In the genomic region with DNA sequence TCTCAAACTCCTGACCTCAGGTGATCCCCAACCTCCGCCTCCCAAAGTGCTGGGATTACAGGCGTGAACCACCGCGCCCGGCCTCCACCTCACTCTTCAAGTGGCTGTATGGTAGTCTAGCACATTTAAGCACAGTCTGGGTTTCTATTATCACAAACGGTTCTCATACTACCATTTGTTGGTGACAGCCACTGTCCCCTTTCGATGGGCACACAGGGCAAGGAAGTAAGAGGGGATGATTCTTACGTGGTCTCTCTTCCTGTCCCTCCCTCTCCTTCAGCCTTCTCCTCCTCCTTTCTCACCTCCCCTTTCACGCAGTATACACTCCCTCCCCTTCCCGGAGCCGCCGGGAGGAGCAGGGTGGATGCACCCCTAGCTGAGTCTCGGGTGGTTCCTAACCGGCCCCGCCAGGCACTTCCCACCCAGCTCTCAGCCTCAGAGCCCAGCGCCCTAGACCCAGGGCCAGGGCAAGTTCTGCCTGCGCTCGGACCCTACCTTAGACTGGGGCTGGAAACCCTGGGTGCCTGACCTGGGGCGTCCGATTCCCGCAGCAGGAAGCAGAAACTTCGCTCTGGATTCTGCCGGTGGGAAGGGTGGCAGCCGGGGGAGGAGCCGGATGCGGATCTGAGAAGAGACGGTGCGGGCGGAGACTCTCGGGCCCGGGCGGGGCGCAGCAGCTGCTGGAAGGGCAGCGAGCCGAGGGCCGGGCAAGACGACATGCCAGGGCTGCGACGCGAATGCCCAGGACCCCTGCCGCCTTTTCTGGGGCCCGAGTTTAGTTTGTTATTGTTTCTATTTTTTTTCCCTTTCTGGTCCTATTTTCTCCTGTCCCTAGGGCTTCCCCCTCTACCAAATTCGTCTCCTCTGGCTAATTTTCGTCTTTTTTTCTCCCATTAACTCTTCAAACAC, we compare ENCODE assay signal across 8 cellular contexts. TPM values are rescaled to one million over a fixed set of nuclear protein-coding genes. Genes with fewer than 3 reads are reported as not detected.
A peak's percentile ranks its signal among the peaks of the same experiment; 100 is the strongest.
DNase-seq lines count a peak whose midpoint lies in the region; TF ChIP-seq lines count a peak whose summit lies in the region.

A gene (minus strand): TSS at position 626 of the 909 bp plus-strand sequence. CDS start 5,062 bp downstream, outside the sequence.

- H3K27ac ChIP-seq in HEK293 (ENCODE audit: extremely low read depth, low read depth, low read length), result peak within 1 kb of the TSS; percentile 79
- peak within 1 kb of the TSS; percentile 92 to 95 for H3K27ac ChIP-seq in SK-N-SH (ENCODE audit: low read depth in 2 of 2, low read length in 1 of 2)

- DNase-seq in G401 (ENCODE audit: low spot score) (peak; percentile 74), NB4 (ENCODE audit: low read depth) (peak; percentile 82), SK-N-SH (peak; percentile 87), globus pallidus (ENCODE audit: low spot score) (peak; percentile 68), non-pigmented ciliary epithelial cell (ENCODE audit: low read depth) (peak; percentile 32)
- peak; percentile 73 for DNase-seq in activated naive CD4-positive, alpha-beta T cell treated with anti-CD3 and anti-CD28 coated beads, Interleukin-2, amount 50 U/mL, for 16 hours

- peak within 1 kb of the TSS; percentile 70 for H3K4me2 ChIP-seq in SK-N-SH

- TF ChIP-seq POLR2A in NB4 (IDR thresholded peaks at IDR 0.05; ENCODE audit: extremely low read depth, insufficient read length), result peak; percentile 36

- H3K4me1 ChIP-seq in HEK293 (ENCODE audit: control insufficient read depth, insufficient read depth, low read length) (peaks cover 16% of the 10 kb centered on the region), SK-N-SH (ENCODE audit: control insufficient read depth in 1 of 2, insufficient read depth in 2 of 2, low read depth in 1 of 2, low read length in 1 of 2) (peaks cover 0 to 17% of the 10 kb centered on the region in 2 experiments; a peak in 2 of 4 replicates)

- no peaks in the 10 kb centered on the region for H3K9me2 ChIP-seq in SK-N-SH

- TF ChIP-seq RAD21 in SK-N-SH (IDR thresholded peaks at IDR 0.05; ENCODE audit: low read length), result no peak

- CTCF ChIA-PET in HEK293 (lab: Yijun Ruan, JAX), result interaction anchor here (0.5 to 2.8 kb wide), 8 partner anchors 9 to 744 kb away, joined by 3 to 10 read pairs (median 4); a partner anchor contains a TSS
- CTCF ChIA-PET in SK-N-SH (lab: Yijun Ruan, JAX), result interaction anchor here (0.6 to 3.3 kb wide), 6 partner anchors 12 to 213 kb away, joined by 3 to 19 read pairs (median 4); no protein-coding TSS in a partner anchor

- TF ChIP-seq CTCF in HEK293 (tag by site-specific recombination; IDR thresholded peaks at IDR 0.05) (no peak), NB4 (IDR thresholded peaks at IDR 0.05; ENCODE audit: low read depth, low read length) (no peak), SK-N-SH (IDR thresholded peaks at IDR 0.05) (no peak), subcutaneous adipose tissue (IDR thresholded peaks at IDR 0.05; ENCODE audit: low read depth) (no peak)

- in situ Hi-C loops in G401 (cut with HindIII; ENCODE audit: low sequenced_read_pairs), result no loop called here

- peaks cover 28% of the 10 kb centered on the region for H3K79me2 ChIP-seq in SK-N-SH (ENCODE audit: insufficient read depth)

- no peaks in the 10 kb centered on the region for H4K20me1 ChIP-seq in SK-N-SH (ENCODE audit: insufficient read depth)

- peak within 1 kb of the TSS; percentile 99 for H2AFZ ChIP-seq in SK-N-SH (ENCODE audit: low read depth)

- H3K4me3 ChIP-seq in HEK293 (ENCODE audit: low read depth, low read length) (peak within 1 kb of the TSS; percentile 85), NB4 (ENCODE audit: low read depth, low read length) (peak within 1 kb of the TSS; percentile 75), SK-N-SH (ENCODE audit: low read depth in 2 of 2, low read length in 1 of 2) (peak within 1 kb of the TSS; percentile 60 to 85)

- peaks cover 18% of the 10 kb centered on the region for H3F3A ChIP-seq in SK-N-SH (replicated peaks; ENCODE audit: insufficient read depth)

- peak within 1 kb of the TSS; percentile 89 for H3K9ac ChIP-seq in SK-N-SH

- no peaks in the 10 kb centered on the region for H3K9me3 ChIP-seq in HEK293 (ENCODE audit: control insufficient read depth, insufficient read depth, low read depth, low read length)
- H3K9me3 ChIP-seq in SK-N-SH, result no peaks in the 10 kb centered on the region

- H3K27me3 ChIP-seq in SK-N-SH (ENCODE audit: insufficient read depth), result no peaks in the 10 kb centered on the region

- peaks cover 0 to 2% of the 10 kb centered on the region in 2 experiments; a peak in 1 of 3 replicates for H3K36me3 ChIP-seq in HEK293 (ENCODE audit: control insufficient read depth in 2 of 2, insufficient read depth in 1 of 2, low read length in 2 of 2)
- peaks cover 0 to 2% of the 10 kb centered on the region in 2 experiments for H3K36me3 ChIP-seq in SK-N-SH (replicated peaks in 1 of 2; ENCODE audit: control insufficient read depth in 1 of 2, insufficient read depth in 2 of 2, low read length in 1 of 2)

- POLR2A ChIA-PET in HEK293 (lab: Yijun Ruan, JAX), result interaction anchor here (0.6 to 3.1 kb wide), 12 partner anchors 9 to 394 kb away, joined by 3 to 32 read pairs (median 6); a partner anchor contains a TSS
- POLR2A ChIA-PET in SK-N-SH (lab: Yijun Ruan, JAX), result interaction anchor here (0.7 to 2.4 kb wide), 8 partner anchors 10 to 70 kb away, joined by 3 to 9 read pairs (median 4); a partner anchor contains a TSS

- WGBS in SK-N-SH (ENCODE audit: low lambda C conversion rate), result under 1% methylated on average over 35 of the region's 44 CpGs

- no peak; a peak in 1 of 4 replicates for TF ChIP-seq EP300 in SK-N-SH (IDR thresholded peaks at IDR 0.05; ENCODE audit: borderline replicate concordance in 1 of 2, low read depth in 1 of 2, low read length in 1 of 2)

TF ChIP-seq in HEK293, 187 proteins besides CTCF, POLR2A, EP300 and RAD21 (continues in another document):
- TF ChIP-seq, protein P1, sequence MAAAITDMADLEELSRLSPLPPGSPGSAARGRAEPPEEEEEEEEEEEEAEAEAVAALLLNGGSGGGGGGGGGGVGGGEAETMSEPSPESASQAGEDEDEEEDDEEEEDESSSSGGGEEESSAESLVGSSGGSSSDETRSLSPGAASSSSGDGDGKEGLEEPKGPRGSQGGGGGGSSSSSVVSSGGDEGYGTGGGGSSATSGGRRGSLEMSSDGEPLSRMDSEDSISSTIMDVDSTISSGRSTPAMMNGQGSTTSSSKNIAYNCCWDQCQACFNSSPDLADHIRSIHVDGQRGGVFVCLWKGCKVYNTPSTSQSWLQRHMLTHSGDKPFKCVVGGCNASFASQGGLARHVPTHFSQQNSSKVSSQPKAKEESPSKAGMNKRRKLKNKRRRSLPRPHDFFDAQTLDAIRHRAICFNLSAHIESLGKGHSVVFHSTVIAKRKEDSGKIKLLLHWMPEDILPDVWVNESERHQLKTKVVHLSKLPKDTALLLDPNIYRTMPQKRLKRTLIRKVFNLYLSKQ (tag by site-specific recombination; IDR thresholded peaks at IDR 0.05; ENCODE audit: borderline replicate concordance), result no peak

TF ChIP-seq in SK-N-SH, 30 proteins besides CTCF, POLR2A, EP300 and RAD21 (continues in another document):
- peak; percentile 68 for TF ChIP-seq TAF1 (IDR thresholded peaks at IDR 0.05; ENCODE audit: borderline replicate concordance, low read depth, low read length)
- peak; percentile 18; the same call in 1 of the 2 replicates for TF ChIP-seq NFIC (IDR thresholded peaks at IDR 0.05; ENCODE audit: borderline replicate concordance)
- TF ChIP-seq POLR2AphosphoS5 (IDR thresholded peaks at IDR 0.05; ENCODE audit: low read depth, low read length), result peak; percentile 97
- no peak for TF ChIP-seq RXRA (IDR thresholded peaks at IDR 0.05; ENCODE audit: borderline replicate concordance, low read depth)
- peak; percentile 0; the same call in 1 of the 2 replicates for TF ChIP-seq RCOR1 (IDR thresholded peaks at IDR 0.05; ENCODE audit: low read length)
- peak; percentile 51; the same call in 1 of the 2 replicates for TF ChIP-seq ELF1 (IDR thresholded peaks at IDR 0.05)
- TF ChIP-seq, protein P2, sequence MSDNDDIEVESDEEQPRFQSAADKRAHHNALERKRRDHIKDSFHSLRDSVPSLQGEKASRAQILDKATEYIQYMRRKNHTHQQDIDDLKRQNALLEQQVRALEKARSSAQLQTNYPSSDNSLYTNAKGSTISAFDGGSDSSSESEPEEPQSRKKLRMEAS (IDR thresholded peaks at IDR 0.05; ENCODE audit: low read depth), result peak; percentile 58
- TF ChIP-seq GATA2 (CRISPR knock-in tag; IDR thresholded peaks at IDR 0.05), result 0 out of 2 replicates have a peak, but pooled peaks have one; percentile 7
- peak; percentile 69 for TF ChIP-seq GABPA (IDR thresholded peaks at IDR 0.05; ENCODE audit: low read depth)
- TF ChIP-seq MEF2A (IDR thresholded peaks at IDR 0.05; ENCODE audit: borderline replicate concordance, low read depth), result no peak
- TF ChIP-seq, protein P3, sequence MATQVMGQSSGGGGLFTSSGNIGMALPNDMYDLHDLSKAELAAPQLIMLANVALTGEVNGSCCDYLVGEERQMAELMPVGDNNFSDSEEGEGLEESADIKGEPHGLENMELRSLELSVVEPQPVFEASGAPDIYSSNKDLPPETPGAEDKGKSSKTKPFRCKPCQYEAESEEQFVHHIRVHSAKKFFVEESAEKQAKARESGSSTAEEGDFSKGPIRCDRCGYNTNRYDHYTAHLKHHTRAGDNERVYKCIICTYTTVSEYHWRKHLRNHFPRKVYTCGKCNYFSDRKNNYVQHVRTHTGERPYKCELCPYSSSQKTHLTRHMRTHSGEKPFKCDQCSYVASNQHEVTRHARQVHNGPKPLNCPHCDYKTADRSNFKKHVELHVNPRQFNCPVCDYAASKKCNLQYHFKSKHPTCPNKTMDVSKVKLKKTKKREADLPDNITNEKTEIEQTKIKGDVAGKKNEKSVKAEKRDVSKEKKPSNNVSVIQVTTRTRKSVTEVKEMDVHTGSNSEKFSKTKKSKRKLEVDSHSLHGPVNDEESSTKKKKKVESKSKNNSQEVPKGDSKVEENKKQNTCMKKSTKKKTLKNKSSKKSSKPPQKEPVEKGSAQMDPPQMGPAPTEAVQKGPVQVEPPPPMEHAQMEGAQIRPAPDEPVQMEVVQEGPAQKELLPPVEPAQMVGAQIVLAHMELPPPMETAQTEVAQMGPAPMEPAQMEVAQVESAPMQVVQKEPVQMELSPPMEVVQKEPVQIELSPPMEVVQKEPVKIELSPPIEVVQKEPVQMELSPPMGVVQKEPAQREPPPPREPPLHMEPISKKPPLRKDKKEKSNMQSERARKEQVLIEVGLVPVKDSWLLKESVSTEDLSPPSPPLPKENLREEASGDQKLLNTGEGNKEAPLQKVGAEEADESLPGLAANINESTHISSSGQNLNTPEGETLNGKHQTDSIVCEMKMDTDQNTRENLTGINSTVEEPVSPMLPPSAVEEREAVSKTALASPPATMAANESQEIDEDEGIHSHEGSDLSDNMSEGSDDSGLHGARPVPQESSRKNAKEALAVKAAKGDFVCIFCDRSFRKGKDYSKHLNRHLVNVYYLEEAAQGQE (IDR thresholded peaks at IDR 0.05; ENCODE audit: low read depth, low read length), result no peak
- TF ChIP-seq MXI1 (IDR thresholded peaks at IDR 0.05; ENCODE audit: low read depth, low read length), result peak; percentile 68

RNA-seq across cellular contexts. Expression of the gene that starts here (rescaled TPM):
- total RNA-seq in G401 (2014; rRNA removed; shearing (Covaris generic)), result 3.8 and 9.3 TPM in 2 replicates
- 12.1 and 13.3 TPM in 2 replicates for polyA plus RNA-seq in SK-N-SH (2012; rRNA removed)
- polyA plus RNA-seq in SK-N-SH (2012; cell fraction: cytosol; rRNA removed), result 6.5 TPM in 2 replicates
- polyA plus RNA-seq in SK-N-SH (2012; cell fraction: nucleus; rRNA removed), result 40.3 and 55.9 TPM in 2 replicates
- total RNA-seq in subcutaneous adipose tissue, result 10 to 100 TPM; 24.8 to 34.5 (median 28.2) TPM

Comparison
In these comparisons a context has a peak if more than half of its experiments do, and no peak if none do; other contexts are left out.
1. Peak in every context shown above with its lines: DNase-seq, H3K4me3 ChIP-seq and H3K27ac ChIP-seq.
2. DNase-seq: peak in every context shown above with its lines; median percentile 87 in SK-N-SH; 82 in NB4; 74 in G401; 73 in activated naive CD4-positive, alpha-beta T cell treated with anti-CD3 and anti-CD28 coated beads, Interleukin-2, amount 50 U/mL, for 16 hours; 68 in globus pallidus; 32 in non-pigmented ciliary epithelial cell.